Comparison of ENCODE assay signal across 1 cellular context in the genomic region with DNA sequence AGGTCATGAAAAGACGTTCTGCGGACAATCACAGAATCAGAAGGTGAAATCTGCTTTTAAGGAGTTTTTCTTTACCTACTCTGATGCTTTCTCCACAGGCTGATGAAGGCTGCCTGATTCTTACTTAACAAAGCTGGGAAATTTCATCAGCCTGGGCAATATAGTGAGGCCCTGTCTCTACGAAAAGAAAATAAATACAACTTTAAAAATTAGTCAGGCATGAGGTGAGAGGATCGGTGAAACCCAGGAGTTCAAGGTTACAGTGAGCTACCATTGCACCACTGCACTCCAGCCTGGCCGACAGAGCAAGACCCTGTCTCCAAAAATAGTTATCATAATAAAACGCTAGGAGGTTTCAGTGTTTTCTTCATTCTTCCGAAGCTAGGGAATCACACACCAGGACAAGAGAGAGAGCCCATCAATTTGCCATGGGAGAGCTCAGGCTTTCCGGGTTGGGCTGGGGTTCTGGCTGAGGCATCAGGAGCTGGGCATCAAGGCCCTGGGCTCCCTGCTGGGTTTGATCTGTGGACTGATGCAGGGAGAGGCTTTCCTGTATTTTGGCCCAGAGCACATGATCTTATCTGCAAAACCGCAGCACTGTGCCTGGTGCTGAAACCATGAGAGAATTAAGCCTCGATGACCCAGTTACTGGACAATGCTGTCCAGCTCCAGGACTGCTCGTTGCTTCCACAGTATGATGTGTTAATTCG.
A peak's percentile ranks its signal among the peaks of the same experiment; 100 is the strongest.
TF ChIP-seq lines count a peak whose summit lies in the region.

No MANE protein-coding gene starts in this region.

TF ChIP-seq in HepG2, 621 proteins besides CTCF, POLR2A, EP300 and RAD21 (continues in another document):
- TF ChIP-seq ZNF468 (CRISPR knock-in tag; IDR thresholded peaks at IDR 0.05) (no peak), MTA1 (CRISPR knock-in tag; IDR thresholded peaks at IDR 0.05; ENCODE audit: borderline replicate concordance) (no peak), ZFY (CRISPR knock-in tag; IDR thresholded peaks at IDR 0.05) (peak; percentile 55), ARID2 (CRISPR knock-in tag; IDR thresholded peaks at IDR 0.05; ENCODE audit: borderline replicate concordance) (no peak), KLF15 (CRISPR knock-in tag; IDR thresholded peaks at IDR 0.05; ENCODE audit: borderline replicate concordance) (no peak; the same call in 1 of the 2 replicates), RAD51 (IDR thresholded peaks at IDR 0.05; ENCODE audit: borderline replicate concordance) (no peak), ARNTL (CRISPR knock-in tag; IDR thresholded peaks at IDR 0.05) (no peak), ZNF792 (CRISPR knock-in tag; IDR thresholded peaks at IDR 0.05) (peak; percentile 19; the same call in 1 of the 2 replicates), CC2D1A (CRISPR knock-in tag; IDR thresholded peaks at IDR 0.05) (no peak), ZNF75D (CRISPR knock-in tag; IDR thresholded peaks at IDR 0.05; ENCODE audit: borderline replicate concordance) (no peak), IRF2 (CRISPR knock-in tag; IDR thresholded peaks at IDR 0.05) (0 out of 2 replicates have a peak, but pooled peaks have one; percentile 21), NONO (IDR thresholded peaks at IDR 0.05) (no peak), NONO (CRISPR knock-in tag; conservative IDR thresholded peaks at IDR 0.05) (0 out of 2 replicates have a peak, but pooled peaks have one; percentile 25), LCORL (IDR thresholded peaks at IDR 0.05) (no peak), LCORL (CRISPR knock-in tag; IDR thresholded peaks at IDR 0.05) (peak; percentile 65), ATF1 (CRISPR knock-in tag; IDR thresholded peaks at IDR 0.05) (no peak), THAP11 (CRISPR knock-in tag; IDR thresholded peaks at IDR 0.05) (peak; percentile 45; the same call in 1 of the 2 replicates), PHB2 (IDR thresholded peaks at IDR 0.05; ENCODE audit: partially characterized antibody) (no peak), CEBPB (IDR thresholded peaks at IDR 0.05; ENCODE audit: borderline replicate concordance, low read depth, low read length) (peak; percentile 84), ZNF3 (CRISPR knock-in tag; IDR thresholded peaks at IDR 0.05) (0 out of 2 replicates have a peak, but pooled peaks have one; percentile 44), ZNF605 (CRISPR knock-in tag; IDR thresholded peaks at IDR 0.05) (0 out of 2 replicates have a peak, but pooled peaks have one; percentile 21), NR2F6 (IDR thresholded peaks at IDR 0.05) (peak; percentile 6; the same call in 1 of the 2 replicates), NR2F6 (CRISPR knock-in tag; IDR thresholded peaks at IDR 0.05) (no peak), GATAD2A (CRISPR knock-in tag; IDR thresholded peaks at IDR 0.05) (peak; percentile 75), ZNF335 (CRISPR knock-in tag; IDR thresholded peaks at IDR 0.05) (no peak), MED1 (CRISPR knock-in tag; IDR thresholded peaks at IDR 0.05) (peak; percentile 60), TBX2 (CRISPR knock-in tag; IDR thresholded peaks at IDR 0.05; ENCODE audit: borderline replicate concordance) (no peak; the same call in 1 of the 2 replicates), TOE1 (CRISPR knock-in tag; IDR thresholded peaks at IDR 0.05) (no peak), YEATS4 (CRISPR knock-in tag; IDR thresholded peaks at IDR 0.05; ENCODE audit: borderline replicate concordance) (0 out of 2 replicates have a peak, but pooled peaks have one; percentile 31), KDM1A (CRISPR knock-in tag; IDR thresholded peaks at IDR 0.05) (no peak), ZNF777 (CRISPR knock-in tag; IDR thresholded peaks at IDR 0.05) (no peak), ZNF724P (CRISPR knock-in tag; IDR thresholded peaks at IDR 0.05; ENCODE audit: borderline replicate concordance) (no peak)
- TF ChIP-seq, protein P1, sequence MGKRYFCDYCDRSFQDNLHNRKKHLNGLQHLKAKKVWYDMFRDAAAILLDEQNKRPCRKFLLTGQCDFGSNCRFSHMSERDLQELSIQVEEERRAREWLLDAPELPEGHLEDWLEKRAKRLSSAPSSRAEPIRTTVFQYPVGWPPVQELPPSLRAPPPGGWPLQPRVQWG (CRISPR knock-in tag; IDR thresholded peaks at IDR 0.05; ENCODE audit: borderline replicate concordance, low read depth): no peak
- TF ChIP-seq, protein P2, sequence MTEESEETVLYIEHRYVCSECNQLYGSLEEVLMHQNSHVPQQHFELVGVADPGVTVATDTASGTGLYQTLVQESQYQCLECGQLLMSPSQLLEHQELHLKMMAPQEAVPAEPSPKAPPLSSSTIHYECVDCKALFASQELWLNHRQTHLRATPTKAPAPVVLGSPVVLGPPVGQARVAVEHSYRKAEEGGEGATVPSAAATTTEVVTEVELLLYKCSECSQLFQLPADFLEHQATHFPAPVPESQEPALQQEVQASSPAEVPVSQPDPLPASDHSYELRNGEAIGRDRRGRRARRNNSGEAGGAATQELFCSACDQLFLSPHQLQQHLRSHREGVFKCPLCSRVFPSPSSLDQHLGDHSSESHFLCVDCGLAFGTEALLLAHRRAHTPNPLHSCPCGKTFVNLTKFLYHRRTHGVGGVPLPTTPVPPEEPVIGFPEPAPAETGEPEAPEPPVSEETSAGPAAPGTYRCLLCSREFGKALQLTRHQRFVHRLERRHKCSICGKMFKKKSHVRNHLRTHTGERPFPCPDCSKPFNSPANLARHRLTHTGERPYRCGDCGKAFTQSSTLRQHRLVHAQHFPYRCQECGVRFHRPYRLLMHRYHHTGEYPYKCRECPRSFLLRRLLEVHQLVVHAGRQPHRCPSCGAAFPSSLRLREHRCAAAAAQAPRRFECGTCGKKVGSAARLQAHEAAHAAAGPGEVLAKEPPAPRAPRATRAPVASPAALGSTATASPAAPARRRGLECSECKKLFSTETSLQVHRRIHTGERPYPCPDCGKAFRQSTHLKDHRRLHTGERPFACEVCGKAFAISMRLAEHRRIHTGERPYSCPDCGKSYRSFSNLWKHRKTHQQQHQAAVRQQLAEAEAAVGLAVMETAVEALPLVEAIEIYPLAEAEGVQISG (CRISPR knock-in tag; IDR thresholded peaks at IDR 0.05): no peak
- TF ChIP-seq, protein P3, sequence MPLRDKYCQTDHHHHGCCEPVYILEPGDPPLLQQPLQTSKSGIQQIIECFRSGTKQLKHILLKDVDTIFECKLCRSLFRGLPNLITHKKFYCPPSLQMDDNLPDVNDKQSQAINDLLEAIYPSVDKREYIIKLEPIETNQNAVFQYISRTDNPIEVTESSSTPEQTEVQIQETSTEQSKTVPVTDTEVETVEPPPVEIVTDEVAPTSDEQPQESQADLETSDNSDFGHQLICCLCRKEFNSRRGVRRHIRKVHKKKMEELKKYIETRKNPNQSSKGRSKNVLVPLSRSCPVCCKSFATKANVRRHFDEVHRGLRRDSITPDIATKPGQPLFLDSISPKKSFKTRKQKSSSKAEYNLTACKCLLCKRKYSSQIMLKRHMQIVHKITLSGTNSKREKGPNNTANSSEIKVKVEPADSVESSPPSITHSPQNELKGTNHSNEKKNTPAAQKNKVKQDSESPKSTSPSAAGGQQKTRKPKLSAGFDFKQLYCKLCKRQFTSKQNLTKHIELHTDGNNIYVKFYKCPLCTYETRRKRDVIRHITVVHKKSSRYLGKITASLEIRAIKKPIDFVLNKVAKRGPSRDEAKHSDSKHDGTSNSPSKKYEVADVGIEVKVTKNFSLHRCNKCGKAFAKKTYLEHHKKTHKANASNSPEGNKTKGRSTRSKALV (CRISPR knock-in tag; IDR thresholded peaks at IDR 0.05): 0 out of 2 replicates have a peak, but pooled peaks have one; percentile 47
- TF ChIP-seq, protein P4, sequence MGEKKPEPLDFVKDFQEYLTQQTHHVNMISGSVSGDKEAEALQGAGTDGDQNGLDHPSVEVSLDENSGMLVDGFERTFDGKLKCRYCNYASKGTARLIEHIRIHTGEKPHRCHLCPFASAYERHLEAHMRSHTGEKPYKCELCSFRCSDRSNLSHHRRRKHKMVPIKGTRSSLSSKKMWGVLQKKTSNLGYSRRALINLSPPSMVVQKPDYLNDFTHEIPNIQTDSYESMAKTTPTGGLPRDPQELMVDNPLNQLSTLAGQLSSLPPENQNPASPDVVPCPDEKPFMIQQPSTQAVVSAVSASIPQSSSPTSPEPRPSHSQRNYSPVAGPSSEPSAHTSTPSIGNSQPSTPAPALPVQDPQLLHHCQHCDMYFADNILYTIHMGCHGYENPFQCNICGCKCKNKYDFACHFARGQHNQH (CRISPR knock-in tag; IDR thresholded peaks at IDR 0.05): peak; percentile 28; the same call in 1 of the 2 replicates
- TF ChIP-seq, protein P5, sequence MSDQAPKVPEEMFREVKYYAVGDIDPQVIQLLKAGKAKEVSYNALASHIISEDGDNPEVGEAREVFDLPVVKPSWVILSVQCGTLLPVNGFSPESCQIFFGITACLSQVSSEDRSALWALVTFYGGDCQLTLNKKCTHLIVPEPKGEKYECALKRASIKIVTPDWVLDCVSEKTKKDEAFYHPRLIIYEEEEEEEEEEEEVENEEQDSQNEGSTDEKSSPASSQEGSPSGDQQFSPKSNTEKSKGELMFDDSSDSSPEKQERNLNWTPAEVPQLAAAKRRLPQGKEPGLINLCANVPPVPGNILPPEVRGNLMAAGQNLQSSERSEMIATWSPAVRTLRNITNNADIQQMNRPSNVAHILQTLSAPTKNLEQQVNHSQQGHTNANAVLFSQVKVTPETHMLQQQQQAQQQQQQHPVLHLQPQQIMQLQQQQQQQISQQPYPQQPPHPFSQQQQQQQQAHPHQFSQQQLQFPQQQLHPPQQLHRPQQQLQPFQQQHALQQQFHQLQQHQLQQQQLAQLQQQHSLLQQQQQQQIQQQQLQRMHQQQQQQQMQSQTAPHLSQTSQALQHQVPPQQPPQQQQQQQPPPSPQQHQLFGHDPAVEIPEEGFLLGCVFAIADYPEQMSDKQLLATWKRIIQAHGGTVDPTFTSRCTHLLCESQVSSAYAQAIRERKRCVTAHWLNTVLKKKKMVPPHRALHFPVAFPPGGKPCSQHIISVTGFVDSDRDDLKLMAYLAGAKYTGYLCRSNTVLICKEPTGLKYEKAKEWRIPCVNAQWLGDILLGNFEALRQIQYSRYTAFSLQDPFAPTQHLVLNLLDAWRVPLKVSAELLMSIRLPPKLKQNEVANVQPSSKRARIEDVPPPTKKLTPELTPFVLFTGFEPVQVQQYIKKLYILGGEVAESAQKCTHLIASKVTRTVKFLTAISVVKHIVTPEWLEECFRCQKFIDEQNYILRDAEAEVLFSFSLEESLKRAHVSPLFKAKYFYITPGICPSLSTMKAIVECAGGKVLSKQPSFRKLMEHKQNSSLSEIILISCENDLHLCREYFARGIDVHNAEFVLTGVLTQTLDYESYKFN (CRISPR knock-in tag; conservative IDR thresholded peaks at IDR 0.05): peak; percentile 22; the same call in 1 of the 2 replicates
- TF ChIP-seq, protein P6, sequence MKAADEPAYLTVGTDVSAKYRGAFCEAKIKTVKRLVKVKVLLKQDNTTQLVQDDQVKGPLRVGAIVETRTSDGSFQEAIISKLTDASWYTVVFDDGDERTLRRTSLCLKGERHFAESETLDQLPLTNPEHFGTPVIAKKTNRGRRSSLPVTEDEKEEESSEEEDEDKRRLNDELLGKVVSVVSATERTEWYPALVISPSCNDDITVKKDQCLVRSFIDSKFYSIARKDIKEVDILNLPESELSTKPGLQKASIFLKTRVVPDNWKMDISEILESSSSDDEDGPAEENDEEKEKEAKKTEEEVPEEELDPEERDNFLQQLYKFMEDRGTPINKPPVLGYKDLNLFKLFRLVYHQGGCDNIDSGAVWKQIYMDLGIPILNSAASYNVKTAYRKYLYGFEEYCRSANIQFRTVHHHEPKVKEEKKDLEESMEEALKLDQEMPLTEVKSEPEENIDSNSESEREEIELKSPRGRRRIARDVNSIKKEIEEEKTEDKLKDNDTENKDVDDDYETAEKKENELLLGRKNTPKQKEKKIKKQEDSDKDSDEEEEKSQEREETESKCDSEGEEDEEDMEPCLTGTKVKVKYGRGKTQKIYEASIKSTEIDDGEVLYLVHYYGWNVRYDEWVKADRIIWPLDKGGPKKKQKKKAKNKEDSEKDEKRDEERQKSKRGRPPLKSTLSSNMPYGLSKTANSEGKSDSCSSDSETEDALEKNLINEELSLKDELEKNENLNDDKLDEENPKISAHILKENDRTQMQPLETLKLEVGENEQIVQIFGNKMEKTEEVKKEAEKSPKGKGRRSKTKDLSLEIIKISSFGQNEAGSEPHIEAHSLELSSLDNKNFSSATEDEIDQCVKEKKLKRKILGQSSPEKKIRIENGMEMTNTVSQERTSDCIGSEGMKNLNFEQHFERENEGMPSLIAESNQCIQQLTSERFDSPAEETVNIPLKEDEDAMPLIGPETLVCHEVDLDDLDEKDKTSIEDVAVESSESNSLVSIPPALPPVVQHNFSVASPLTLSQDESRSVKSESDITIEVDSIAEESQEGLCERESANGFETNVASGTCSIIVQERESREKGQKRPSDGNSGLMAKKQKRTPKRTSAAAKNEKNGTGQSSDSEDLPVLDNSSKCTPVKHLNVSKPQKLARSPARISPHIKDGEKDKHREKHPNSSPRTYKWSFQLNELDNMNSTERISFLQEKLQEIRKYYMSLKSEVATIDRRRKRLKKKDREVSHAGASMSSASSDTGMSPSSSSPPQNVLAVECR (CRISPR knock-in tag; IDR thresholded peaks at IDR 0.05; ENCODE audit: borderline replicate concordance): peak; percentile 56; the same call in 1 of the 2 replicates
- TF ChIP-seq, protein P7, sequence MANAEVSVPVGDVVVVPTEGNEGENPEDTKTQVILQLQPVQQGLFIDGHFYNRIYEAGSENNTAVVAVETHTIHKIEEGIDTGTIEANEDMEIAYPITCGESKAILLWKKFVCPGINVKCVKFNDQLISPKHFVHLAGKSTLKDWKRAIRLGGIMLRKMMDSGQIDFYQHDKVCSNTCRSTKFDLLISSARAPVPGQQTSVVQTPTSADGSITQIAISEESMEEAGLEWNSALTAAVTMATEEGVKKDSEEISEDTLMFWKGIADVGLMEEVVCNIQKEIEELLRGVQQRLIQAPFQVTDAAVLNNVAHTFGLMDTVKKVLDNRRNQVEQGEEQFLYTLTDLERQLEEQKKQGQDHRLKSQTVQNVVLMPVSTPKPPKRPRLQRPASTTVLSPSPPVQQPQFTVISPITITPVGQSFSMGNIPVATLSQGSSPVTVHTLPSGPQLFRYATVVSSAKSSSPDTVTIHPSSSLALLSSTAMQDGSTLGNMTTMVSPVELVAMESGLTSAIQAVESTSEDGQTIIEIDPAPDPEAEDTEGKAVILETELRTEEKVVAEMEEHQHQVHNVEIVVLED (CRISPR knock-in tag; IDR thresholded peaks at IDR 0.05; ENCODE audit: borderline replicate concordance): no peak
- TF ChIP-seq, protein P8, sequence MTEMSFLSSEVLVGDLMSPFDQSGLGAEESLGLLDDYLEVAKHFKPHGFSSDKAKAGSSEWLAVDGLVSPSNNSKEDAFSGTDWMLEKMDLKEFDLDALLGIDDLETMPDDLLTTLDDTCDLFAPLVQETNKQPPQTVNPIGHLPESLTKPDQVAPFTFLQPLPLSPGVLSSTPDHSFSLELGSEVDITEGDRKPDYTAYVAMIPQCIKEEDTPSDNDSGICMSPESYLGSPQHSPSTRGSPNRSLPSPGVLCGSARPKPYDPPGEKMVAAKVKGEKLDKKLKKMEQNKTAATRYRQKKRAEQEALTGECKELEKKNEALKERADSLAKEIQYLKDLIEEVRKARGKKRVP (CRISPR knock-in tag; IDR thresholded peaks at IDR 0.05): peak; percentile 73 to 99; a peak in 3 of 4 replicates
- TF ChIP-seq, protein P9, sequence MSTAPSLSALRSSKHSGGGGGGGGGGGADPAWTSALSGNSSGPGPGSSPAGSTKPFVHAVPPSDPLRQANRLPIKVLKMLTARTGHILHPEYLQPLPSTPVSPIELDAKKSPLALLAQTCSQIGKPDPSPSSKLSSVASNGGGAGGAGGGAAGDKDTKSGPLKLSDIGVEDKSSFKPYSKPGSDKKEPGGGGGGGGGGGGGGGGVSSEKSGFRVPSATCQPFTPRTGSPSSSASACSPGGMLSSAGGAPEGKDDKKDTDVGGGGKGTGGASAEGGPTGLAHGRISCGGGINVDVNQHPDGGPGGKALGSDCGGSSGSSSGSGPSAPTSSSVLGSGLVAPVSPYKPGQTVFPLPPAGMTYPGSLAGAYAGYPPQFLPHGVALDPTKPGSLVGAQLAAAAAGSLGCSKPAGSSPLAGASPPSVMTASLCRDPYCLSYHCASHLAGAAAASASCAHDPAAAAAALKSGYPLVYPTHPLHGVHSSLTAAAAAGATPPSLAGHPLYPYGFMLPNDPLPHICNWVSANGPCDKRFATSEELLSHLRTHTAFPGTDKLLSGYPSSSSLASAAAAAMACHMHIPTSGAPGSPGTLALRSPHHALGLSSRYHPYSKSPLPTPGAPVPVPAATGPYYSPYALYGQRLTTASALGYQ (CRISPR knock-in tag; IDR thresholded peaks at IDR 0.05): no peak
